1 cellular context compared by ENCODE assay signal in the genomic region with DNA sequence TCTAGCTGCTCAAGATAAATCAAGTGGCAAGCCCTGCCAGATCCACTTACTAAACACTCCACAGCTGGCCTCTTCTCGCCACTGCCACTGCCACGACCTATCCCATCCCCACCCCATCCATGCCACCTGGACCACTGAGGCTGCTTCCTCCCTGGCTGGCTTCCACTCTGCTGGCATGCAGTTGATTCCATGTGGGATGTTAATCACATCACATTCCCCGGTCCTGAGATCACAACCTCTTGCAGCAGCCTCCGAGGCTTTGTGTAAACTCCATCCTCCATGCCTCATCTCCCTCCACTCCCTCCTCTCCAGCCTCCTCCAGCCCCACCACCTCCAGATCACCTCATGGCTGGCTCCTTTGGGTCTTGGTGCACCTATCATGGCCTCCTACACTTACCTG.
TF ChIP-seq lines count a peak whose summit lies in the region.

No MANE protein-coding gene starts in this region.

TF ChIP-seq in HEK293, 187 proteins besides CTCF, POLR2A, EP300 and RAD21 (continued from another document):
- TF ChIP-seq, protein P1, sequence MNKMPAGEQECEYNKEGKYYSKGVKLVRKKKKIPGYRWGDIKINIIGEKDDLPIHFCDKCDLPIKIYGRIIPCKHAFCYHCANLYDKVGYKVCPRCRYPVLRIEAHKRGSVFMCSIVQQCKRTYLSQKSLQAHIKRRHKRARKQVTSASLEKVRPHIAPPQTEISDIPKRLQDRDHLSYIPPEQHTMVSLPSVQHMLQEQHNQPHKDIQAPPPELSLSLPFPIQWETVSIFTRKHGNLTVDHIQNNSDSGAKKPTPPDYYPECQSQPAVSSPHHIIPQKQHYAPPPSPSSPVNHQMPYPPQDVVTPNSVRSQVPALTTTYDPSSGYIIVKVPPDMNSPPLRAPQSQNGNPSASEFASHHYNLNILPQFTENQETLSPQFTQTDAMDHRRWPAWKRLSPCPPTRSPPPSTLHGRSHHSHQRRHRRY (tag by site-specific recombination; IDR thresholded peaks at IDR 0.05): no peak
- TF ChIP-seq WT1 (tag by site-specific recombination; IDR thresholded peaks at IDR 0.05) (no peak), ZNF621 (tag by site-specific recombination; IDR thresholded peaks at IDR 0.05) (no peak)
- TF ChIP-seq, protein P2, sequence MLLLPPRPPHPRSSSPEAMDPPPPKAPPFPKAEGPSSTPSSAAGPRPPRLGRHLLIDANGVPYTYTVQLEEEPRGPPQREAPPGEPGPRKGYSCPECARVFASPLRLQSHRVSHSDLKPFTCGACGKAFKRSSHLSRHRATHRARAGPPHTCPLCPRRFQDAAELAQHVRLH (tag by site-specific recombination; IDR thresholded peaks at IDR 0.05): no peak
